Comparison of ENCODE assay signal across 9 cellular contexts in genomic region chr11:65479184-65480145, GRCh38. TPM values are rescaled to one million over a fixed set of nuclear protein-coding genes. Genes with fewer than 3 reads are reported as not detected.
DNase-seq lines count a peak whose midpoint lies in the region; ATAC-seq, FAIRE-seq and TF ChIP-seq lines count a peak whose summit lies in the region.
"Had no signal": no experiment of that assay in that cellular context is flagged by ENCODE, and none has a peak within 500 bp of the region (broad histone marks: within the 10 kb centered on the region; RNA-seq: fewer than 3 reads in every experiment).

No MANE protein-coding gene starts in this region.

- no peak for DNase-seq in activated naive CD4-positive, alpha-beta T cell treated with Interleukin-2 at 50 U/mL for 16 hours
- DNase-seq in SK-MEL-5 (ENCODE audit: low read depth, low spot score) (peak; percentile 71), fibroblast of lung (ENCODE audit: low read depth in 2 of 2) (peak; percentile 89 to 93), NCI-H1105 (lab: John Stamatoyannopoulos, UW) (no peak), GM12891 (ENCODE audit: insufficient read length, low spot score) (no peak)

- H3K4me3 ChIP-seq in fibroblast of lung (replicated peaks in 1 of 4; ENCODE audit: control extremely low read depth in 1 of 4, insufficient read depth in 1 of 4, low read depth in 3 of 4, low read length in 4 of 4), result peak overlapping the region; percentile 9 to 79 (median 20)
- no peak overlapping the region for H3K4me3 ChIP-seq in neutrophil (ENCODE audit: low read depth in 1 of 2, low read length in 1 of 2)

- H3K36me3 ChIP-seq in fibroblast of lung (ENCODE audit: control insufficient read depth, insufficient read depth, low read length), result no peaks in the 10 kb centered on the region
- H3K36me3 ChIP-seq in neutrophil, result no peaks in the 10 kb centered on the region

- no peaks in the 10 kb centered on the region for H3K27me3 ChIP-seq in fibroblast of lung (ENCODE audit: control insufficient read depth, insufficient read depth, low read length)
- H3K27me3 ChIP-seq in neutrophil, result no peaks in the 10 kb centered on the region

- H3K4me1 ChIP-seq in fibroblast of lung (ENCODE audit: control insufficient read depth, extremely low read depth, insufficient read depth, low read length) (peaks cover 25% of the 10 kb centered on the region), neutrophil (ENCODE audit: control insufficient read depth in 1 of 2, insufficient read depth in 1 of 2, low read depth in 1 of 2, low read length in 1 of 2) (peaks cover 30 to 31% of the 10 kb centered on the region in 2 experiments)

- ATAC-seq in GM21717 (IDR thresholded peaks at IDR 0.05; ENCODE audit: unreplicated experiment), result no peak

- H3K79me2 ChIP-seq in fibroblast of lung (ENCODE audit: control insufficient read depth, insufficient read depth, low read length), result peaks cover 45% of the 10 kb centered on the region

- no peak overlapping the region for H3K4me3 Mint-ChIP-seq in activated naive CD4-positive, alpha-beta T cell treated with anti-CD3 and anti-CD28 coated beads, Interleukin-2, amount 50 U/mL, for 24 hours

- H2AFZ ChIP-seq in fibroblast of lung (ENCODE audit: low read length), result no peak overlapping the region

- H3K9me3 Mint-ChIP-seq in activated naive CD4-positive, alpha-beta T cell treated with anti-CD3 and anti-CD28 coated beads, Interleukin-2, amount 50 U/mL, for 24 hours, result no peaks in the 10 kb centered on the region

- no peaks in the 10 kb centered on the region for H3K27me3 Mint-ChIP-seq in activated naive CD4-positive, alpha-beta T cell treated with anti-CD3 and anti-CD28 coated beads, Interleukin-2, amount 50 U/mL, for 24 hours

- H3K4me2 ChIP-seq in fibroblast of lung (ENCODE audit: extremely low read depth, insufficient read depth, low read length), result peak overlapping the region; percentile 93

- H4K20me1 ChIP-seq in fibroblast of lung (ENCODE audit: control insufficient read depth, extremely low read depth, insufficient read depth, low read length), result no peaks in the 10 kb centered on the region

- TF ChIP-seq CTCF in fibroblast of lung (conservative IDR thresholded peaks at IDR 0.05 in 1 of 2, IDR thresholded peaks at IDR 0.05 in 1 of 2; ENCODE audit: low read depth in 1 of 2, low read length in 2 of 2) (peak; percentile 41 to 60), neutrophil (IDR thresholded peaks at IDR 0.05) (no peak)

- H3K9ac ChIP-seq in fibroblast of lung (ENCODE audit: insufficient read depth, low read length), result peak overlapping the region; percentile 93

- no peak for FAIRE-seq in GM12891 (lab: Jason Lieb, UNC)
- FAIRE-seq: GM18507 had no signal

- H3K4me1 Mint-ChIP-seq in activated naive CD4-positive, alpha-beta T cell treated with anti-CD3 and anti-CD28 coated beads, Interleukin-2, amount 50 U/mL, for 24 hours, result peaks cover 4% of the 10 kb centered on the region

- H3K27ac ChIP-seq in fibroblast of lung (ENCODE audit: insufficient read depth, low read length), result peak overlapping the region; percentile 99
- peak overlapping the region; percentile 95 for H3K27ac ChIP-seq in neutrophil

- H3K36me3 Mint-ChIP-seq in activated naive CD4-positive, alpha-beta T cell treated with anti-CD3 and anti-CD28 coated beads, Interleukin-2, amount 50 U/mL, for 24 hours, result no peaks in the 10 kb centered on the region

- peak overlapping the region; percentile 14 for H3K27ac Mint-ChIP-seq in activated naive CD4-positive, alpha-beta T cell treated with anti-CD3 and anti-CD28 coated beads, Interleukin-2, amount 50 U/mL, for 24 hours

- H3K9me3 ChIP-seq in fibroblast of lung (ENCODE audit: control insufficient read depth, insufficient read depth, low read depth, low read length) (no peaks in the 10 kb centered on the region), neutrophil (no peaks in the 10 kb centered on the region)

- TF ChIP-seq POLR2A in GM12891 (IDR thresholded peaks at IDR 0.05; ENCODE audit: low read depth, low read length), result no peak

- in situ Hi-C loops in SK-MEL-5 (cut with HindIII; ENCODE audit: low pct_unique_long_range_greater_than_20kb, low sequenced_read_pairs), result no loop called here

TF ChIP-seq in GM12891, 5 proteins besides CTCF, POLR2A, EP300 and RAD21:
- TF ChIP-seq TAF1 (IDR thresholded peaks at IDR 0.05; ENCODE audit: low read depth, low read length), result no peak
- no peak for TF ChIP-seq SPI1 (IDR thresholded peaks at IDR 0.05; ENCODE audit: low read depth, low read length)
- TF ChIP-seq PAX5 (IDR thresholded peaks at IDR 0.05; ENCODE audit: insufficient read depth, low read length, severe bottlenecking), result no peak
- no peak for TF ChIP-seq POLR2AphosphoS5 (IDR thresholded peaks at IDR 0.05; ENCODE audit: low read depth, low read length)
TF ChIP-seq in GM12891: peak in this region for 0.

RNA-seq across cellular contexts. Expression of gene MALAT1, which starts 19.4 kb away (rescaled TPM):
- total RNA-seq in SK-MEL-5 (2014; rRNA removed; shearing (Covaris generic)), result 1,469 and 1,846 TPM in 2 replicates
- polyA plus RNA-seq in SK-MEL-5 (2015; cell fraction: cytosol; rRNA removed), result 14.9 and 24.6 TPM in 2 replicates
- polyA plus RNA-seq in SK-MEL-5 (2015; cell fraction: nucleus; rRNA removed), result 1,901 and 1,945 TPM in 2 replicates
- total RNA-seq in fibroblast of lung, result 14,068 and 21,991 TPM in 2 replicates
- polyA plus RNA-seq in fibroblast of lung, result 482 and 583 TPM in 2 replicates
- 274 and 335 TPM in 2 replicates for polyA plus RNA-seq in fibroblast of lung (2012)
- 1,820 and 2,014 TPM in 2 replicates for polyA minus RNA-seq in fibroblast of lung (ENCODE audit: low replicate concordance)
- polyA plus RNA-seq in GM12891 (2012; ENCODE audit: low read depth, missing spikeins), result 839 TPM

RNA-seq across cellular contexts. Expression of gene SCYL1, which starts 45.4 kb away (rescaled TPM):
- total RNA-seq in SK-MEL-5 (2014; rRNA removed; shearing (Covaris generic)), result 57.8 and 64.9 TPM in 2 replicates
- polyA plus RNA-seq in SK-MEL-5 (2015; cell fraction: cytosol; rRNA removed), result 86.7 and 89.1 TPM in 2 replicates
- polyA plus RNA-seq in SK-MEL-5 (2015; cell fraction: nucleus; rRNA removed), result 80.9 and 96.5 TPM in 2 replicates
- 73.2 and 84.6 TPM in 2 replicates for total RNA-seq in fibroblast of lung
- polyA plus RNA-seq in fibroblast of lung, result 58.2 and 62.3 TPM in 2 replicates
- polyA plus RNA-seq in fibroblast of lung (2012), result 71.8 and 83.3 TPM in 2 replicates
- 160 and 182 TPM in 2 replicates for polyA minus RNA-seq in fibroblast of lung (ENCODE audit: low replicate concordance)
- 33.4 TPM for polyA plus RNA-seq in GM12891 (2012; ENCODE audit: low read depth, missing spikeins)

RNA-seq across cellular contexts. Expression of gene NEAT1, which starts 56.9 kb away (rescaled TPM):
- total RNA-seq in SK-MEL-5 (2014; rRNA removed; shearing (Covaris generic)), result 13.3 and 17.2 TPM in 2 replicates
- polyA plus RNA-seq in SK-MEL-5 (2015; cell fraction: cytosol; rRNA removed), result 92.3 and 140 TPM in 2 replicates
- polyA plus RNA-seq in SK-MEL-5 (2015; cell fraction: nucleus; rRNA removed), result 4,541 and 4,715 TPM in 2 replicates
- total RNA-seq in fibroblast of lung, result 177 and 299 TPM in 2 replicates
- 40.6 and 40.9 TPM in 2 replicates for polyA plus RNA-seq in fibroblast of lung
- 140 and 151 TPM in 2 replicates for polyA plus RNA-seq in fibroblast of lung (2012)
- 61.4 and 179 TPM in 2 replicates for polyA minus RNA-seq in fibroblast of lung (ENCODE audit: low replicate concordance)
- polyA plus RNA-seq in GM12891 (2012; ENCODE audit: low read depth, missing spikeins), result 373 TPM

Comparison
In these comparisons a context has a peak if more than half of its experiments do, and no peak if none do; other contexts are left out.
1. DNase-seq: peak in SK-MEL-5 (single experiment) and fibroblast of lung (2 of 2); none in activated naive CD4-positive, alpha-beta T cell treated with Interleukin-2 at 50 U/mL for 16 hours (single experiment), NCI-H1105 (single experiment) and GM12891 (single experiment).
2. H3K4me3 ChIP-seq: peak in fibroblast of lung (4 of 4); none in neutrophil (0 of 2).